Comparison of ENCODE assay signal across 13 cellular contexts in the genomic region with DNA sequence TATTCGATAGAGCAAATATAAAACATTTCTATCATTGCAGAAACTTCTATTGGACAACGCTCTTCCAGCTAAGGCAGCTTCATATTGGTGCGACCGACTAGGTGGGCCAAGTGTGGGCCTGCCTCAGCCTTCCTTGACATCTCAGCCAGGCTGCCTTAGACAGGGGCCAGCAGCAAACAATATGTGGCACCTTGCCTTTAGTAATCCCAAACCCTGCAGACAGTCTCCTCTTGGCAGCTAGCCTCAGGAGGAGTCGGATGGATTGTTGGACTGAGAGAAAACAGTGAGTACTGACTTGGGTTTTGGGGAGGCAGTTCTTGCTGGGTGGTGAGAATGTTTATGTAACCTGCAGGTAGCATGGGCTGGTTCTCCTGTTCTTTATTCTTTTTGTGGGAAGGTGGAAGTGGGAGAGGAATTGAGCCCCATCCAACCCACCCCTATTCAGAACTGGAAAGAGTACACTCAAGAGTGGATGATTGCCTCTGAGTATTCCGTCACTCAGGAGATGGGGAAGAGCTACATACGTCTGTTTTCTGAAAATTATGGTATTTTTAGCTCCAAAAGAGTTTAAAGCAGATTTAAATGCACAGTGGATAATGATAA.
DNase-seq lines count a peak whose midpoint lies in the region; ATAC-seq lines count a peak whose summit lies in the region.
"Had no signal": no experiment of that assay in that cellular context is flagged by ENCODE, and none has a peak within 500 bp of the region (broad histone marks: within the 10 kb centered on the region; RNA-seq: fewer than 3 reads in every experiment).

No MANE protein-coding gene starts in this region.

- DNase-seq in NCI-H1105 treated with DMSO at 0.1 percent for 48 hours (lab: John Stamatoyannopoulos, UW) (peak; percentile 29), NCI-H1105 (lab: John Stamatoyannopoulos, UW) (no peak), NCI-H2227 (lab: John Stamatoyannopoulos, UW; ENCODE audit: unreplicated experiment) (peak; percentile 24), caudate nucleus (lab: John Stamatoyannopoulos, UW) (peak in 9 of 61 donors; percentile 4 to 46 (median 21)), putamen (ENCODE audit: low spot score) (peak; percentile 42), NCI-H1694 treated with DMSO at 0.1 percent for 48 hours (lab: John Stamatoyannopoulos, UW) (no peak)
- DNase-seq: AML-193; CD4-positive, alpha-beta T cell had no signal

- ATAC-seq in GM21723 (IDR thresholded peaks at IDR 0.05; ENCODE audit: unreplicated experiment) = no peak

- H3K27ac ChIP-seq in caudate nucleus (ENCODE audit: low read depth, low read length) = peak overlapping the region; percentile 41
- H3K27ac ChIP-seq: 22Rv1, A549, C4-2B, HL-60 had no signal

Comparison
In these comparisons a context has a peak if more than half of its experiments do, and no peak if none do; other contexts are left out.
1. DNase-seq: peak in NCI-H1105 treated with DMSO at 0.1 percent for 48 hours (single experiment), NCI-H2227 (single experiment) and putamen (single experiment); none in NCI-H1105 (single experiment) and NCI-H1694 treated with DMSO at 0.1 percent for 48 hours (single experiment).